ENCODE assay signal across 25 cellular contexts in the genomic region with DNA sequence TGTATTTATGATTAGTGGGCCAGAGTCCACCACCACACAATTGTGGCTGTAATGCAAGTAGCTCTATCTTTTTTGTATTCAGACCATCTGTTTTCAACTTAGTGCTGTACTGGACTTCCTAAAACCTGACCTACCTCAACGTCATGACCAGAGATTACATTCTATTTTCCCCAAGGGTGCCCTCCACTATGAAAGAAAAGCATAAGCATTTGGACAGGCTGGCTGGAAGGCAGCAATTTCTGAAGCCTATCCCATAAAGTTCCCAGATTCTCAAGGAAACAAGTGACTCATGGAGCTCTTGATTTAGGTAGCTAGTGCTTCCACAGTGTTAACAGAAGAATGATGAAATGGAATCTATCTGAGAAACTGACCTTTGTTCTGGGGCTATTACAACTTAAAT.
DNase-seq lines count a peak whose midpoint lies in the region; ATAC-seq, FAIRE-seq and TF ChIP-seq lines count a peak whose summit lies in the region.
"Had no signal": no experiment of that assay in that cellular context is flagged by ENCODE, and none has a peak within 500 bp of the region (broad histone marks: within the 10 kb centered on the region; RNA-seq: fewer than 3 reads in every experiment).

No MANE protein-coding gene starts in this region.

- H3K4me1 Mint-ChIP-seq in nephron: peaks cover 8% of the 10 kb centered on the region
- H3K4me1 Mint-ChIP-seq: activated CD4-positive, alpha-beta T cell treated with anti-CD3 and anti-CD28 coated beads for 36 hours; activated naive CD4-positive, alpha-beta T cell treated with anti-CD3 and anti-CD28 coated beads, Interleukin-2, amount 10 ng/mL, durations not matched to agents 7 days and 5 days; B cell had no signal

- H3K9ac ChIP-seq in fibroblast of lung (ENCODE audit: insufficient read depth, low read length): no peak overlapping the region
- H3K9ac ChIP-seq: parathyroid adenoma had no signal

- H3K9me3 ChIP-seq in RWPE2 (ENCODE audit: severe bottlenecking) (no peaks in the 10 kb centered on the region), fibroblast of lung (ENCODE audit: control insufficient read depth, insufficient read depth, low read depth, low read length) (no peaks in the 10 kb centered on the region)
- H3K9me3 ChIP-seq: MG63, SJCRH30, vagina had no signal

- ATAC-seq in RWPE2 (ENCODE audit: low read depth) (peak; percentile 23; the same call in 1 of the 3 replicates), HG02970 (IDR thresholded peaks at IDR 0.05; ENCODE audit: low FRiP score, unreplicated experiment) (no peak), GM21717 (IDR thresholded peaks at IDR 0.05; ENCODE audit: unreplicated experiment) (no peak)
- ATAC-seq: activated CD4-positive, alpha-beta T cell treated with anti-CD3 and anti-CD28 coated beads for 36 hours; stimulated activated naive CD8-positive, alpha-beta T cell treated with anti-CD3 and anti-CD28 coated beads, Interleukin-15, Interleukin-2, amounts not matched to agents 100 U/mL and 50 U/mL, for 24 hours had no signal

- no peaks in the 10 kb centered on the region for H3K27me3 Mint-ChIP-seq in nephron (ENCODE audit: low read depth)

- H3K27ac ChIP-seq in RWPE2 (ENCODE audit: poor library complexity, severe bottlenecking): peak overlapping the region; percentile 21
- H3K27ac ChIP-seq in fibroblast of lung (ENCODE audit: insufficient read depth, low read length): no peak overlapping the region
- H3K27ac ChIP-seq: parathyroid adenoma, SJCRH30, vagina had no signal

- no peaks in the 10 kb centered on the region for H4K20me1 ChIP-seq in fibroblast of lung (ENCODE audit: control insufficient read depth, extremely low read depth, insufficient read depth, low read length)

- H3K36me3 Mint-ChIP-seq in nephron (ENCODE audit: low read depth): no peaks in the 10 kb centered on the region
- H3K36me3 Mint-ChIP-seq: activated naive CD4-positive, alpha-beta T cell treated with anti-CD3 and anti-CD28 coated beads, Interleukin-2, amount 10 ng/mL, durations not matched to agents 7 days and 5 days had no signal

- no peaks in the 10 kb centered on the region for H3K27me3 ChIP-seq in RWPE2 (ENCODE audit: insufficient read depth, poor library complexity, severe bottlenecking)
- no peaks in the 10 kb centered on the region for H3K27me3 ChIP-seq in fibroblast of lung (ENCODE audit: control insufficient read depth, insufficient read depth, low read length)
- H3K27me3 ChIP-seq: MG63, SJCRH30, vagina had no signal

- H2AFZ ChIP-seq in fibroblast of lung (ENCODE audit: low read length): no peak overlapping the region
- H2AFZ ChIP-seq: parathyroid adenoma had no signal

- H3K27ac Mint-ChIP-seq in nephron: peak overlapping the region in 2 of 3 experiments; percentile 18 to 80
- H3K27ac Mint-ChIP-seq: activated CD4-positive, alpha-beta T cell treated with anti-CD3 and anti-CD28 coated beads for 36 hours; activated naive CD4-positive, alpha-beta T cell treated with anti-CD3 and anti-CD28 coated beads, Interleukin-2, amount 10 ng/mL, durations not matched to agents 7 days and 5 days; B cell had no signal

- no peak overlapping the region for H3K4me2 ChIP-seq in fibroblast of lung (ENCODE audit: extremely low read depth, insufficient read depth, low read length)

- no peaks in the 10 kb centered on the region for H3K79me2 ChIP-seq in fibroblast of lung (ENCODE audit: control insufficient read depth, insufficient read depth, low read length)
- H3K79me2 ChIP-seq: parathyroid adenoma had no signal

- H3K4me3 Mint-ChIP-seq in nephron: no peak overlapping the region
- H3K4me3 Mint-ChIP-seq: activated CD4-positive, alpha-beta T cell treated with anti-CD3 and anti-CD28 coated beads for 36 hours; activated naive CD4-positive, alpha-beta T cell treated with anti-CD3 and anti-CD28 coated beads, Interleukin-2, amount 10 ng/mL, durations not matched to agents 7 days and 5 days; B cell had no signal

- H3K36me3 ChIP-seq in RWPE2 (ENCODE audit: low read depth): no peaks in the 10 kb centered on the region; the same call in 1 of the 2 replicates
- no peaks in the 10 kb centered on the region for H3K36me3 ChIP-seq in fibroblast of lung (ENCODE audit: control insufficient read depth, insufficient read depth, low read length)
- H3K36me3 ChIP-seq: MG63, SJCRH30, vagina had no signal

- no peaks in the 10 kb centered on the region for H3K4me1 ChIP-seq in RWPE2 (ENCODE audit: insufficient read depth, poor library complexity, severe bottlenecking)
- no peaks in the 10 kb centered on the region for H3K4me1 ChIP-seq in fibroblast of lung (ENCODE audit: control insufficient read depth, extremely low read depth, insufficient read depth, low read length)
- H3K4me1 ChIP-seq: parathyroid adenoma, SJCRH30, vagina had no signal

- peak; percentile 49 for DNase-seq in AG09319 (ENCODE audit: extremely low read depth, low read depth)
- no peak for DNase-seq in RWPE2 (ENCODE audit: low spot score)
- DNase-seq in fibroblast of lung (ENCODE audit: low read depth in 2 of 2): peak; percentile 17 to 77
- no peak for DNase-seq in cerebellum (ENCODE audit: low spot score)
- DNase-seq in urothelium cell line (ENCODE audit: low spot score): no peak
- DNase-seq: activated CD4-positive, alpha-beta T cell treated with anti-CD3 and anti-CD28 coated beads for 36 hours; activated naive CD4-positive, alpha-beta T cell treated with anti-CD3 and anti-CD28 coated beads, Interleukin-2, amount 10 ng/mL, durations not matched to agents 7 days and 5 days; Calu3; head of caudate nucleus; kidney; MG63; NCI-H1694 treated with DMSO at 0.1 percent for 48 hours; NCI-H510A; SJCRH30; stimulated activated naive CD8-positive, alpha-beta T cell treated with anti-CD3 and anti-CD28 coated beads, Interleukin-15, Interleukin-2, amounts not matched to agents 100 U/mL and 50 U/mL, for 24 hours; T-helper 9 cell had no signal

- no peaks in the 10 kb centered on the region for H3K9me3 Mint-ChIP-seq in nephron
- H3K9me3 Mint-ChIP-seq: activated naive CD4-positive, alpha-beta T cell treated with anti-CD3 and anti-CD28 coated beads, Interleukin-2, amount 10 ng/mL, durations not matched to agents 7 days and 5 days had no signal

- no peak for TF ChIP-seq CTCF in AG09319 (IDR thresholded peaks at IDR 0.05; ENCODE audit: low read depth, low read length)
- no peak for TF ChIP-seq CTCF in RWPE2 (IDR thresholded peaks at IDR 0.05; ENCODE audit: poor library complexity, severe bottlenecking)
- no peak for TF ChIP-seq CTCF in fibroblast of lung (conservative IDR thresholded peaks at IDR 0.05 in 1 of 2, IDR thresholded peaks at IDR 0.05 in 1 of 2; ENCODE audit: low read depth in 1 of 2, low read length in 2 of 2)
- no peak for TF ChIP-seq CTCF in nephron (IDR thresholded peaks at IDR 0.05; ENCODE audit: unreplicated experiment in 3 of 3)

- H3K4me3 ChIP-seq in RWPE2 (ENCODE audit: severe bottlenecking): no peak overlapping the region
- H3K4me3 ChIP-seq in fibroblast of lung (replicated peaks in 1 of 4; ENCODE audit: control extremely low read depth in 1 of 4, insufficient read depth in 1 of 4, low read depth in 3 of 4, low read length in 4 of 4): no peak overlapping the region
- H3K4me3 ChIP-seq: MG63, SJCRH30, vagina had no signal

- no peak for FAIRE-seq in urothelium cell line (lab: Jason Lieb, UNC)
- FAIRE-seq: bronchial epithelial cell, endometrium, GM19239, kidney had no signal

Comparison
In these comparisons a context has a peak if more than half of its experiments do, and no peak if none do; other contexts are left out.
1. DNase-seq: peak in AG09319 (single experiment) and fibroblast of lung (2 of 2); none in RWPE2 (single experiment), cerebellum (single experiment) and urothelium cell line (single experiment).